Comparison of ENCODE assay signal across 8 cellular contexts in the genomic region with DNA sequence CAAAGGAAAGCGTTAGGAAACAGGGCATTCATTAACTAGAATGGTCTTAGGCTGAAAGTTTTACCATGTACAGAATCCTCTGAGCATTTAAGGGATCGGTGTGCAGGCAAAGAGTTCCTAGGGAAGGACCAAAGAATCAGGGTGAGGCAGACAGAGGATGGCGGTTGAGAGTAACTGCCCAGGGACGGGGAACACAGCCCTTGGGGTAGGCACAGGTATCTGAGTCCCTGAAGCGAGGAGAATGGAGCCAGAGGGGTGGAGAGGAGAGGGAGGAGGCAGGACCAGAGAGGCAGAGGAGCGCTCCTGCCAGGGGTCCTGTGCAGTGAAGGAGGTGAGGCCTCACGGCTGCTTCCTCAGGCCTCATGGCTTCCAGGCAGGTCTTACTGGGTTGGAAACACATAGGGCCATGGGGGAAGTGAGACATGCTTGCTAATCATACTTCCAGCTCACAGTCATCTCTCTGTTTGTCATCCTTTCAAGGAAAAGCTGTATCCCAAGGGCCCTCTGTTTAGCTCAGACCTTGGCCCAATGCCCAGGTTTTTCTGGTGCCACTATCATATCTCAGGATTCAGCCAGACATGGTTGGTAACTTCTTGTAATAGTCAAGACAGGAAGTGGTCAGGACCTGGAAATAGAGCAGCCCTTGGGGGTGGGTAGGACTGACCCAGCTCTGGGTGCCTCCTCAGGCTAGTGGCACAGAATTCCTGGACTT. TPM values are rescaled to one million over a fixed set of nuclear protein-coding genes. Genes with fewer than 3 reads are reported as not detected.
DNase-seq lines count a peak whose midpoint lies in the region; ATAC-seq and TF ChIP-seq lines count a peak whose summit lies in the region.

No MANE protein-coding gene starts in this region.

- peaks cover 3% of the 10 kb centered on the region for H3K4me1 ChIP-seq in ovary (ENCODE audit: insufficient read depth)
- no peaks in the 10 kb centered on the region for H3K4me1 ChIP-seq in CD4-positive, alpha-beta memory T cell (ENCODE audit: insufficient read depth, low read length)

- intact Hi-C loops in ovary (cut with DNase I), result loop anchor here in 1 of 4 donors (5.0 kb wide), 1 partner anchor 67 kb away; no protein-coding TSS in a partner anchor
- intact Hi-C loops in CD4-positive, alpha-beta memory T cell (cut with micrococcal nuclease), result no loop called here

- H3K4me3 ChIP-seq in AG10803 (ENCODE audit: low read length) (no peak overlapping the region), fibroblast of pulmonary artery (replicated peaks; ENCODE audit: low read depth, low read length) (no peak overlapping the region), ovary (no peak overlapping the region)
- no peak overlapping the region for H3K4me3 ChIP-seq in CD4-positive, alpha-beta memory T cell (ENCODE audit: low read length in 2 of 2)

- CTCF ChIA-PET in CD4-positive, alpha-beta memory T cell (lab: Charles Lee; ENCODE audit: partially characterized antibody), result interaction anchor here (0.6 to 2.7 kb wide), 2 partner anchors 9 to 75 kb away, joined by 3 to 8 read pairs; no protein-coding TSS in a partner anchor

- peak overlapping the region in 1 of 2 donors; percentile 33 for H3K27ac ChIP-seq in ovary
- no peak overlapping the region for H3K27ac ChIP-seq in CD4-positive, alpha-beta memory T cell (ENCODE audit: low read depth, low read length)

- H3K36me3 ChIP-seq in ovary, result no peaks in the 10 kb centered on the region
- H3K36me3 ChIP-seq in CD4-positive, alpha-beta memory T cell (ENCODE audit: insufficient read depth, low read length), result no peaks in the 10 kb centered on the region

- H3K4me1 Mint-ChIP-seq in CD4-positive, alpha-beta memory T cell, result peaks cover 0 to 14% (median 8%) of the 10 kb centered on the region in 4 donors

- TF ChIP-seq CTCF in AG10803 (conservative IDR thresholded peaks at IDR 0.05; ENCODE audit: low read length) (no peak), fibroblast of pulmonary artery (IDR thresholded peaks at IDR 0.05; ENCODE audit: low read length, missing control alignments) (no peak), ovary (IDR thresholded peaks at IDR 0.05) (no peak)

- POLR2A ChIA-PET in CD4-positive, alpha-beta memory T cell (lab: Charles Lee; ENCODE audit: partially characterized antibody), result no interaction called here

- H3K9me3 ChIP-seq in ovary, result no peaks in the 10 kb centered on the region
- no peaks in the 10 kb centered on the region for H3K9me3 ChIP-seq in CD4-positive, alpha-beta memory T cell (ENCODE audit: control insufficient read depth in 1 of 2, low read length in 2 of 2)

- no peaks in the 10 kb centered on the region for H3K36me3 Mint-ChIP-seq in CD4-positive, alpha-beta memory T cell

- peak; percentile 98 for DNase-seq in AG10803 (ENCODE audit: low read depth)
- peak; percentile 89 for DNase-seq in HPDE6-E6E7 (ENCODE audit: extremely low spot score)
- peak; percentile 97 for DNase-seq in SK-MEL-5 (ENCODE audit: low read depth, low spot score)
- peak; percentile 99 for DNase-seq in fibroblast of pulmonary artery (ENCODE audit: low read depth)
- DNase-seq in ovary, result peak in 4 of 5 donors; percentile 36 to 74 (median 55)
- no peak for DNase-seq in activated naive CD4-positive, alpha-beta T cell (lab: John Stamatoyannopoulos, UW)
- DNase-seq in CD4-positive, alpha-beta memory T cell, result no peak

- WGBS in ovary, 3 donors, result 87 to 90% (median 88%) methylated on average over 7 of the region's 7 CpGs

- H3K27me3 Mint-ChIP-seq in CD4-positive, alpha-beta memory T cell, result peaks cover 0 to 2% of the 10 kb centered on the region in 2 donors

- no peak overlapping the region for H3K4me3 Mint-ChIP-seq in CD4-positive, alpha-beta memory T cell

- TF ChIP-seq EP300 in ovary (IDR thresholded peaks at IDR 0.05), result peak; percentile 77

- no peak for TF ChIP-seq POLR2A in ovary (IDR thresholded peaks at IDR 0.05)

- in situ Hi-C loops in SK-MEL-5 (cut with HindIII; ENCODE audit: low pct_unique_long_range_greater_than_20kb, low sequenced_read_pairs), result no loop called here

- no peaks in the 10 kb centered on the region for H3K27me3 ChIP-seq in ovary
- H3K27me3 ChIP-seq in CD4-positive, alpha-beta memory T cell (ENCODE audit: insufficient read depth, low read length), result no peaks in the 10 kb centered on the region

- ATAC-seq in GM19395 (IDR thresholded peaks at IDR 0.05; ENCODE audit: unreplicated experiment), result no peak

- H3K27ac Mint-ChIP-seq in CD4-positive, alpha-beta memory T cell, result peak overlapping the region in 2 of 7 donors; percentile 2 to 55

- peaks cover 0 to 1% (median 0%) of the 10 kb centered on the region in 8 donors for H3K9me3 Mint-ChIP-seq in CD4-positive, alpha-beta memory T cell

RNA-seq across cellular contexts. Expression of gene ITGB3, which starts 13.8 kb away (rescaled TPM):
- total RNA-seq in SK-MEL-5 (2014; rRNA removed; shearing (Covaris generic)), result 11.5 and 12.1 TPM in 2 replicates
- 30.1 and 42.2 TPM in 2 replicates for polyA plus RNA-seq in SK-MEL-5 (2015; cell fraction: cytosol; rRNA removed)
- 12.3 and 12.8 TPM in 2 replicates for polyA plus RNA-seq in SK-MEL-5 (2015; cell fraction: nucleus; rRNA removed)
- 1 to 10 TPM; 1.7 to 7.7 (median 2.9) TPM for total RNA-seq in ovary
- polyA plus RNA-seq in ovary, result 1 to 10 TPM; 2.8 to 9.4 TPM
- total RNA-seq in CD4-positive, alpha-beta memory T cell, result not detected
- polyA plus RNA-seq in CD4-positive, alpha-beta memory T cell, result not detected

RNA-seq across cellular contexts. Expression of gene MYL4, which starts 30.7 kb away (rescaled TPM):
- not detected in 2 replicates for total RNA-seq in SK-MEL-5 (2014; rRNA removed; shearing (Covaris generic))
- polyA plus RNA-seq in SK-MEL-5 (2015; cell fraction: cytosol; rRNA removed), result not detected in 2 replicates
- not detected in 2 replicates for polyA plus RNA-seq in SK-MEL-5 (2015; cell fraction: nucleus; rRNA removed)
- total RNA-seq in ovary, result under 1 TPM in 2 of 7 donors, not detected in 5; 0.33 to 0.79 TPM
- polyA plus RNA-seq in ovary, result under 1 TPM; 0.28 to 0.41 TPM
- total RNA-seq in CD4-positive, alpha-beta memory T cell, result not detected
- not detected for polyA plus RNA-seq in CD4-positive, alpha-beta memory T cell

RNA-seq across cellular contexts. Expression of gene CDC27, which starts 50.7 kb away (rescaled TPM):
- total RNA-seq in SK-MEL-5 (2014; rRNA removed; shearing (Covaris generic)), result 106 and 130 TPM in 2 replicates
- polyA plus RNA-seq in SK-MEL-5 (2015; cell fraction: cytosol; rRNA removed), result 36.4 and 47.1 TPM in 2 replicates
- 45.9 and 64.5 TPM in 2 replicates for polyA plus RNA-seq in SK-MEL-5 (2015; cell fraction: nucleus; rRNA removed)
- 10 to 100 TPM; 29.8 to 76.8 (median 64.6) TPM for total RNA-seq in ovary
- polyA plus RNA-seq in ovary, result 10 to 100 TPM; 20.5 to 37.8 TPM
- 10 to 100 TPM; 60.2 to 73.4 TPM for total RNA-seq in CD4-positive, alpha-beta memory T cell
- polyA plus RNA-seq in CD4-positive, alpha-beta memory T cell, result 100 to 1,000 TPM in 1 of 2 donors, 10 to 100 TPM in 1; 64.2 to 104 TPM

Comparison
In these comparisons a context has a peak if more than half of its experiments do, and no peak if none do; other contexts are left out.
1. DNase-seq: peak in AG10803 (single experiment), HPDE6-E6E7 (single experiment), SK-MEL-5 (single experiment), fibroblast of pulmonary artery (single experiment) and ovary (4 of 5); none in activated naive CD4-positive, alpha-beta T cell (0 of 4) and CD4-positive, alpha-beta memory T cell (0 of 5).